8 cellular contexts compared by ENCODE assay signal in the genomic region with DNA sequence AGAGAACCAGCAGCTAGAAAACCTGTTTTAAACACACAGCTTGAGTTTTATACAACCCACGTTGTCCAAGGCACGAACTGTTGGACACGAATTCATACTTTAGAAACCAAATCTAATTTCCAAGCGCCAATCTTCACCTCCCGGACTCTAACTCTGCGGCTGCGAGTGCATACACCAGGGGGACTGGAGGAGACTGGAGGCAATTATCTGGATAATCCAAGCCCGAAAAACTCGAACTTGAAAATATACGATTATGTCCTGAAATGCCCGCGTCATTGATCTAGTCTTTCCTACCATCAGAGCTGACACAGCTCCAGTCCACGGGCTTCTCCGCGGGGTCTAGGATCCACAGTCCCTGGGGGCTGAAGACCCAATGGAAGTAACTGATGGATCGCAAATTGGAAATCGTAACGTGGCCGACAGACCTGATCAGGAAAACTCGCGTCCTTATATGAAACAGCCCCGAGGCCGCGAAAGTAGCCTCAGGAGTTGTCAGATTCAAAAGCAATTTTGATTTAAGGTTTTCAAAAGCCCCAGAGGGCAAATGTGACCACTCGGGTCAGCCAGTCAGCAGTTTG. TPM values are rescaled to one million over a fixed set of nuclear protein-coding genes. Genes with fewer than 3 reads are reported as not detected.
DNase-seq lines count a peak whose midpoint lies in the region; ATAC-seq and TF ChIP-seq lines count a peak whose summit lies in the region.
"Had no signal": no experiment of that assay in that cellular context is flagged by ENCODE, and none has a peak within 500 bp of the region (broad histone marks: within the 10 kb centered on the region; RNA-seq: fewer than 3 reads in every experiment).

No MANE protein-coding gene starts in this region.

- no peaks in the 10 kb centered on the region for H3K9me3 ChIP-seq in stomach

- DNase-seq in GM12864 (ENCODE audit: low read depth) (no peak), NCI-H2029 (lab: John Stamatoyannopoulos, UW) (peak; percentile 78), islet precursor cell (peak; percentile 62), stomach (no peak)
- DNase-seq in activated naive CD8-positive, alpha-beta T cell treated with anti-CD3 and anti-CD28 coated beads, Interleukin-2, amount 10 ng/mL, durations not matched to agents 7 days and 5 days, result peak; percentile 37

- H3K4me1 Mint-ChIP-seq in activated naive CD8-positive, alpha-beta T cell treated with anti-CD3 and anti-CD28 coated beads, Interleukin-2, amount 10 ng/mL, durations not matched to agents 7 days and 5 days, result peaks cover 24% of the 10 kb centered on the region

- WGBS in stomach, 5 donors, result 1 to 2% (median 1%) methylated on average over 25 of the region's 25 CpGs

- H3K4me3 Mint-ChIP-seq in activated naive CD8-positive, alpha-beta T cell treated with anti-CD3 and anti-CD28 coated beads, Interleukin-2, amount 10 ng/mL, durations not matched to agents 7 days and 5 days, result peak overlapping the region; percentile 87

- no peaks in the 10 kb centered on the region for H3K36me3 Mint-ChIP-seq in activated naive CD8-positive, alpha-beta T cell treated with anti-CD3 and anti-CD28 coated beads, Interleukin-2, amount 10 ng/mL, durations not matched to agents 7 days and 5 days

- H3K4me3 ChIP-seq in GM12864 (ENCODE audit: low read depth, low read length), result peak overlapping the region; percentile 78
- peak overlapping the region; percentile 67 to 83 (median 74) for H3K4me3 ChIP-seq in stomach

- H3K4me1 ChIP-seq in stomach, result peaks cover 7 to 54% (median 39%) of the 10 kb centered on the region in 4 donors

- H3K36me3 ChIP-seq in stomach, result no peaks in the 10 kb centered on the region

- H3K27me3 ChIP-seq in stomach, result peaks cover 0 to 88% (median 76%) of the 10 kb centered on the region in 3 donors

- intact Hi-C loops in stomach (cut with DNase I; ENCODE audit: low total_unique reads), result no loop called here

- H3K9me3 Mint-ChIP-seq in activated naive CD8-positive, alpha-beta T cell treated with anti-CD3 and anti-CD28 coated beads, Interleukin-2, amount 10 ng/mL, durations not matched to agents 7 days and 5 days, result no peaks in the 10 kb centered on the region

- H3K27ac Mint-ChIP-seq in activated naive CD8-positive, alpha-beta T cell treated with anti-CD3 and anti-CD28 coated beads, Interleukin-2, amount 10 ng/mL, durations not matched to agents 7 days and 5 days, result no peak overlapping the region

- peaks cover 66% of the 10 kb centered on the region for H3K27me3 Mint-ChIP-seq in activated naive CD8-positive, alpha-beta T cell treated with anti-CD3 and anti-CD28 coated beads, Interleukin-2, amount 10 ng/mL, durations not matched to agents 7 days and 5 days

- POLR2A ChIA-PET in activated naive CD8-positive, alpha-beta T cell treated with anti-CD3 and anti-CD28 coated beads, Interleukin-2, amount 10 ng/mL, durations not matched to agents 7 days and 5 days (lab: Charles Lee), result interaction anchor here (2.0 kb wide), 1 partner anchor 42 kb away, joined by 11 read pairs; the partner anchor contains the start of gene NCOA7

- TF ChIP-seq POLR2A in stomach (IDR thresholded peaks at IDR 0.05), result no peak

- TF ChIP-seq CTCF in GM12864 (IDR thresholded peaks at IDR 0.05; ENCODE audit: low read depth, low read length, missing control alignments) (no peak), stomach (IDR thresholded peaks at IDR 0.05) (no peak)

- TF ChIP-seq EP300 in stomach (IDR thresholded peaks at IDR 0.05), result no peak

- H3K27ac ChIP-seq in stomach, result peak overlapping the region; percentile 42 to 87 (median 81)

- no peak for ATAC-seq in activated naive CD8-positive, alpha-beta T cell treated with anti-CD3 and anti-CD28 coated beads, Interleukin-2, amount 10 ng/mL, durations not matched to agents 7 days and 5 days (ENCODE audit: low read depth)
- no peak for ATAC-seq in GM19395 (IDR thresholded peaks at IDR 0.05; ENCODE audit: unreplicated experiment)
- ATAC-seq in HG03520 (IDR thresholded peaks at IDR 0.05; ENCODE audit: unreplicated experiment), result no peak

RNA-seq across cellular contexts. Expression of gene HEY2, which starts 0.8 kb away (rescaled TPM):
- total RNA-seq in activated naive CD8-positive, alpha-beta T cell treated with anti-CD3 and anti-CD28 coated beads, Interleukin-2, amount 10 ng/mL, durations not matched to agents 7 days and 5 days, result under 1 TPM; 0.11 to 0.22 TPM
- total RNA-seq in stomach, result 1 to 10 TPM in 3 of 5 donors, not detected in 2; 1.0 to 1.7 (median 1.3) TPM
- polyA plus RNA-seq in stomach, result 1 to 10 TPM in 2 of 3 donors, under 1 TPM in 1; 0.83 to 3.8 (median 1.1) TPM
- total RNA-seq: activated CD8-positive, alpha-beta memory T cell treated with anti-CD3 and anti-CD28 coated beads for 36 hours had no signal

RNA-seq across cellular contexts. Expression of gene NCOA7, which starts 42.1 kb away (rescaled TPM):
- 10 to 100 TPM; 51.1 to 58.6 TPM for total RNA-seq in activated naive CD8-positive, alpha-beta T cell treated with anti-CD3 and anti-CD28 coated beads, Interleukin-2, amount 10 ng/mL, durations not matched to agents 7 days and 5 days
- total RNA-seq in stomach, result 100 to 1,000 TPM in 1 of 5 donors, 10 to 100 TPM in 3, 1 to 10 TPM in 1; 1.2 to 131 (median 27.5) TPM
- 10 to 100 TPM; 13.7 to 26.0 (median 17.6) TPM for polyA plus RNA-seq in stomach

Comparison
In these comparisons a context has a peak if more than half of its experiments do, and no peak if none do; other contexts are left out.
1. DNase-seq: peak in NCI-H2029 (single experiment), activated naive CD8-positive, alpha-beta T cell treated with anti-CD3 and anti-CD28 coated beads, Interleukin-2, amount 10 ng/mL, durations not matched to agents 7 days and 5 days (single experiment) and islet precursor cell (single experiment); none in GM12864 (single experiment) and stomach (single experiment).